ENCODE assay signal across 14 cellular contexts in the genomic region with DNA sequence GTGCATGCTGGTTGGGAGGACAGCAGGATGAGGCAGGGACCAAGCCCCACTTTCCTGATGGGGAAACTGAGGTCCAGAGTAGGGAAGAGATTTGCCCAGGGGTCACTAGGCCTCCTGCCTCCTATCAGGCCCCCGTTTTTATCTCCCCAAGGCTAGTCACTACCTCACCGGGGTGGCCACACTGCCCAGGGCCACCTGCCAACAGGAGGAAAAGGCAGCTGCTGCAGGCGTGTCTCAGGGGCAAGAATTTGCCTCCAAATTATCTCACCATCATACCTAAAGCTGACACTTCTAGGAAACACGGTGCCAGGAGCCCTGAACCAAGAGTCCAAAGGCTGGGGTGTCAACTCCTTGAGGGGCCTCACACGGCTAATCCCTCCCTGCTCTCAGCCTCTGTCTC. TPM values are rescaled to one million over a fixed set of nuclear protein-coding genes. Genes with fewer than 3 reads are reported as not detected.
A peak's percentile ranks its signal among the peaks of the same experiment; 100 is the strongest.
DNase-seq lines count a peak whose midpoint lies in the region; ATAC-seq, FAIRE-seq and TF ChIP-seq lines count a peak whose summit lies in the region.
"Had no signal": no experiment of that assay in that cellular context is flagged by ENCODE, and none has a peak within 500 bp of the region (broad histone marks: within the 10 kb centered on the region; RNA-seq: fewer than 3 reads in every experiment).

No MANE protein-coding gene starts in this region.

- no peaks in the 10 kb centered on the region for H3K4me1 ChIP-seq in small intestine (ENCODE audit: control insufficient read depth in 2 of 2, insufficient read depth in 1 of 2, low read depth in 1 of 2, low read length in 1 of 2)
- peaks cover 3% of the 10 kb centered on the region for H3K4me1 ChIP-seq in endodermal cell (ENCODE audit: control insufficient read depth, insufficient read depth, low read length)
- H3K4me1 ChIP-seq: BE2C had no signal

- DNase-seq in Right ventricle myocardium inferior (ENCODE audit: missing footprints) (peak; percentile 17), cardiac septum (ENCODE audit: low spot score) (no peak), RPMI8226 (peak; percentile 33), left colon (peak in 1 of 2 donors; percentile 20), small intestine (peak; percentile 18), endodermal cell (no peak), SW480 (ENCODE audit: low spot score) (no peak), SKM-1 treated with dmso at 0.1 percent for 144 hours (lab: John Stamatoyannopoulos, UW; ENCODE audit: unreplicated experiment) (no peak)

- intact Hi-C loops in Right ventricle myocardium inferior (cut with DNase I) = loop anchor here (1.0 to 5.0 kb wide), 2 partner anchors 60 to 140 kb away; no protein-coding TSS in a partner anchor
- intact Hi-C loops in cardiac septum (cut with DNase I) = loop anchor here (1.0 kb wide), 1 partner anchor 60 kb away; no protein-coding TSS in a partner anchor
- intact Hi-C loops in left colon (cut with DNase I, micrococcal nuclease) = loop anchor here in 1 of 2 donors (5.0 kb wide), 1 partner anchor 60 kb away; a partner anchor contains a TSS

- H3K9me3 ChIP-seq in small intestine (ENCODE audit: control insufficient read depth, low read depth) (no peaks in the 10 kb centered on the region), endodermal cell (ENCODE audit: control insufficient read depth, low read length) (no peaks in the 10 kb centered on the region)
- H3K9me3 ChIP-seq: BE2C had no signal

- H3K27me3 Mint-ChIP-seq in endodermal cell (ENCODE audit: insufficient read depth) = peaks cover 2% of the 10 kb centered on the region

- H3K9me3 Mint-ChIP-seq in endodermal cell = no peaks in the 10 kb centered on the region
- H3K9me3 Mint-ChIP-seq: CD14-positive monocyte; CD8-positive, alpha-beta memory T cell had no signal

- H3K27ac ChIP-seq in small intestine (ENCODE audit: low read depth in 1 of 2, low read length in 1 of 2) = no peak overlapping the region
- H3K27ac ChIP-seq in endodermal cell (ENCODE audit: low read depth, low read length) = no peak overlapping the region
- H3K27ac ChIP-seq: PC-9 had no signal

- 14 to 59% (median 40%) methylated on average over 5 of the region's 5 CpGs for WGBS in small intestine, 3 donors
- 90 to 100% methylated on average over 2 to 5 of the region's 5 CpGs for WGBS in endodermal cell (ENCODE audit: insufficient coverage in 1 of 2, insufficient read length in 1 of 2), 2 experiments

- H3K36me3 Mint-ChIP-seq in endodermal cell (ENCODE audit: low read depth) = no peaks in the 10 kb centered on the region
- H3K36me3 Mint-ChIP-seq: CD8-positive, alpha-beta memory T cell had no signal

- no peak for FAIRE-seq in small intestine (lab: Jason Lieb, UNC)
- FAIRE-seq: H54 had no signal

- no peak for ATAC-seq in Right ventricle myocardium inferior
- ATAC-seq in left colon = peak; percentile 11

- no peak for TF ChIP-seq CTCF in endodermal cell (conservative IDR thresholded peaks at IDR 0.05)

- no peak overlapping the region for H3K4me3 Mint-ChIP-seq in endodermal cell
- H3K4me3 Mint-ChIP-seq: CD14-positive monocyte; CD8-positive, alpha-beta memory T cell had no signal

- H3K27me3 ChIP-seq in small intestine (ENCODE audit: control insufficient read depth in 2 of 2, insufficient read depth in 2 of 2, low read length in 2 of 2) = no peaks in the 10 kb centered on the region
- H3K27me3 ChIP-seq in endodermal cell (ENCODE audit: control insufficient read depth, insufficient read depth, low read length, poor library complexity, severe bottlenecking) = no peaks in the 10 kb centered on the region
- H3K27me3 ChIP-seq: BE2C had no signal

- H3K4me3 ChIP-seq in small intestine (ENCODE audit: low read depth in 1 of 2, low read length in 2 of 2) (no peak overlapping the region), endodermal cell (ENCODE audit: low read length) (no peak overlapping the region)
- H3K4me3 ChIP-seq: K562, PC-9 had no signal

- no peak overlapping the region for H3K27ac Mint-ChIP-seq in endodermal cell
- H3K27ac Mint-ChIP-seq: CD8-positive, alpha-beta memory T cell had no signal

- peaks cover 4% of the 10 kb centered on the region for H3K4me1 Mint-ChIP-seq in endodermal cell

- no peaks in the 10 kb centered on the region for H3K36me3 ChIP-seq in small intestine (ENCODE audit: control insufficient read depth in 2 of 2, insufficient read depth in 2 of 2, low read length in 2 of 2)
- no peaks in the 10 kb centered on the region for H3K36me3 ChIP-seq in endodermal cell (ENCODE audit: control insufficient read depth, insufficient read depth, low read length)
- H3K36me3 ChIP-seq: BE2C had no signal

- no peak overlapping the region for H3K9ac ChIP-seq in endodermal cell (ENCODE audit: extremely low read depth, low read length, poor library complexity, severe bottlenecking)

RNA-seq across cellular contexts. Expression of a gene that starts 59.7 kb away (rescaled TPM):
- total RNA-seq in Right ventricle myocardium inferior = 7.0 TPM
- 3.0 TPM for total RNA-seq in cardiac septum
- 1 to 10 TPM; 4.8 to 5.8 TPM for total RNA-seq in left colon
- 1 to 10 TPM; 1.4 to 2.8 (median 1.6) TPM for polyA plus RNA-seq in small intestine
- 1 to 10 TPM; 2.4 to 2.7 TPM for total RNA-seq in endodermal cell
- 2.1 TPM for polyA plus RNA-seq in endodermal cell (2013, experiment 1 of 2)
- polyA plus RNA-seq in endodermal cell (2013, experiment 2 of 2) = 1.7 TPM

Comparison
In these comparisons a context has a peak if more than half of its experiments do, and no peak if none do; other contexts are left out.
1. DNase-seq: peak in Right ventricle myocardium inferior (single experiment), RPMI8226 (single experiment) and small intestine (single experiment); none in cardiac septum (single experiment), endodermal cell (single experiment), SW480 (single experiment) and SKM-1 treated with dmso at 0.1 percent for 144 hours (single experiment).